Comparison of ENCODE assay signal across 1 cellular context in genomic region chr5:139457653-139458306, GRCh38.
TF ChIP-seq lines count a peak whose summit lies in the region.

No MANE protein-coding gene starts in this region.

TF ChIP-seq in H1, 55 proteins besides CTCF, POLR2A, EP300 and RAD21:
- no peak for TF ChIP-seq BACH1 (IDR thresholded peaks at IDR 0.05; ENCODE audit: low read length)
- no peak for TF ChIP-seq GABPA (IDR thresholded peaks at IDR 0.05; ENCODE audit: borderline replicate concordance, insufficient read depth, low read length)
- TF ChIP-seq TAF1 (IDR thresholded peaks at IDR 0.05; ENCODE audit: low read depth, low read length), result no peak
- TF ChIP-seq USF2 (IDR thresholded peaks at IDR 0.05; ENCODE audit: low read length), result no peak
- no peak for TF ChIP-seq RNF2 (IDR thresholded peaks at IDR 0.05; ENCODE audit: borderline replicate concordance, low read depth, low read length, missing control alignments, poor library complexity, severe bottlenecking)
- peak; percentile 58; the same call in 1 of the 2 replicates for TF ChIP-seq KDM1A (IDR thresholded peaks at IDR 0.05; ENCODE audit: borderline replicate concordance, low read length)
TF ChIP-seq in H1: peak in this region for 1.
